16 cellular contexts compared by ENCODE assay signal in the genomic region with DNA sequence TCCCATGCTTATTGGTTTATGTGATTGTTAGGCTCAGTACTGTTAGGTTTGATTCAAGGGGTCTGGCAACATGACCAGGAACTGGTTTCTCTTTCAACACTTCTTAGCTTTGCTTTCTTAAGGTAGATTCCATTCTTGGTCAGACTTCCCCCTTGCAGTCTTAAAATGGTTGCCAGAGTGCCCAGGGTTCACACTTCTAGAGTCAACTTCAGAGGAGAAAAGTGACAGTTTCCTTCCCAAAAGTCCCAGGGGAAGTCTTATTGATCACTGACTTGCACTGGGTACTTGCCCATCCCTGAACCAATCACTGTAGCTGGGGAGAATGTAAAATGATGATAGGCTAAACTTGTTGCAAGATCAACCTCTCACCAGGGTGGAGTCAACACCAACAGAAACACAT. TPM values are rescaled to one million over a fixed set of nuclear protein-coding genes. Genes with fewer than 3 reads are reported as not detected.
A peak's percentile ranks its signal among the peaks of the same experiment; 100 is the strongest.
DNase-seq lines count a peak whose midpoint lies in the region; ATAC-seq, FAIRE-seq and TF ChIP-seq lines count a peak whose summit lies in the region.
"Had no signal": no experiment of that assay in that cellular context is flagged by ENCODE, and none has a peak within 500 bp of the region (broad histone marks: within the 10 kb centered on the region; RNA-seq: fewer than 3 reads in every experiment).

No MANE protein-coding gene starts in this region.

- no peak for TF ChIP-seq POLR2A in GM12891 (IDR thresholded peaks at IDR 0.05; ENCODE audit: low read depth, low read length)

- DNase-seq in GM12891 (ENCODE audit: insufficient read length, low spot score) (no peak), NCI-H1417 treated with DMSO at 0.1 percent for 48 hours (lab: John Stamatoyannopoulos, UW) (no peak), NCI-H524 treated with DMSO at 0.1 percent for 48 hours (lab: John Stamatoyannopoulos, UW) (no peak), DMS79 (lab: John Stamatoyannopoulos, UW) (no peak)
- DNase-seq: activated gamma-delta T cell treated with Interleukin-2 at 50 U/mL for 16 hours, foreskin fibroblast, HCEC 1CT, hypothalamus, substantia nigra, T-cell, WERI-Rb-1 had no signal

- no peak for FAIRE-seq in GM12891 (lab: Jason Lieb, UNC)
- FAIRE-seq: astrocyte had no signal

- ATAC-seq in GM18868 (IDR thresholded peaks at IDR 0.05; ENCODE audit: unreplicated experiment) (peak; percentile 83), GM21825 (IDR thresholded peaks at IDR 0.05; ENCODE audit: unreplicated experiment) (peak; percentile 35), HG03460 (IDR thresholded peaks at IDR 0.05; ENCODE audit: unreplicated experiment) (peak; percentile 60), HG03139 (IDR thresholded peaks at IDR 0.05; ENCODE audit: unreplicated experiment) (no peak)
- ATAC-seq: T-cell had no signal

TF ChIP-seq in GM12891, 5 proteins besides CTCF, POLR2A, EP300 and RAD21:
- TF ChIP-seq PAX5 (IDR thresholded peaks at IDR 0.05; ENCODE audit: insufficient read depth, low read length, severe bottlenecking) (no peak), POU2F2 (IDR thresholded peaks at IDR 0.05; ENCODE audit: low read depth, low read length) (no peak), TAF1 (IDR thresholded peaks at IDR 0.05; ENCODE audit: low read depth, low read length) (0 out of 2 replicates have a peak, but pooled peaks have one; percentile 23), SPI1 (IDR thresholded peaks at IDR 0.05; ENCODE audit: low read depth, low read length) (peak; percentile 54), POLR2AphosphoS5 (IDR thresholded peaks at IDR 0.05; ENCODE audit: low read depth, low read length) (no peak)

RNA-seq across cellular contexts. Expression of gene MGLL, which starts 14.1 kb away (rescaled TPM):
- polyA plus RNA-seq in GM12891 (2012; ENCODE audit: low read depth, missing spikeins), result 49.8 TPM
